ENCODE assay signal across 14 cellular contexts in the genomic region with DNA sequence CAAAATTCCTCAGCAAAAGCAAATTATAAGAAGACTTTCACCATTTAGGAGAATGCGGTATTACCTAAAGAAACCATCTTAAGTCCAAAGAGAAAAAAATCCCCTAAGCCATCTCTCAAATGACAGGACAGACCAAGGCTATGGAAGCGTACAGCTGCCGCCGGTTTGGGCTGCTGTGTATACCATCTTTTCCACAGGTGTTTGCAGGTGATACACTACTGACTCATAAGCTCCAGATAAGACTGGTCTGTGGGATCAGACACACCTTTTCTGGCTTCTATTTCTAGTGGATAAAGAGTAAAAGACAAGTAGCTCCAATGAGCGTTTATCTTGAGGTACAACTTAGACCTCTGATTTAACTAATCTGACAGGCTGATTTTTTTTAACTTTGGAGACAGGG.
"Had no signal": no experiment of that assay in that cellular context is flagged by ENCODE, and none has a peak within 500 bp of the region (broad histone marks: within the 10 kb centered on the region; RNA-seq: fewer than 3 reads in every experiment).

No MANE protein-coding gene starts in this region.

- H3K4me3 Mint-ChIP-seq: activated naive CD4-positive, alpha-beta T cell treated with anti-CD3 and anti-CD28 coated beads, Interleukin-2, amount 10 ng/mL, durations not matched to agents 7 days and 5 days; natural killer cell treated with Interleukin-12 subunit alpha and Interleukin-12 subunit beta and Interleukin-15 and Interleukin-18, amount 100 ng/mL, for 72 hours; T-cell had no signal

- H3K9me3 Mint-ChIP-seq: activated naive CD4-positive, alpha-beta T cell treated with anti-CD3 and anti-CD28 coated beads, Interleukin-2, amount 10 ng/mL, durations not matched to agents 7 days and 5 days; natural killer cell treated with Interleukin-12 subunit alpha and Interleukin-12 subunit beta and Interleukin-15 and Interleukin-18, amount 100 ng/mL, for 72 hours; T-cell had no signal

- H3K4me3 ChIP-seq: esophagus muscularis mucosa, heart right ventricle, upper lobe of right lung had no signal

- ATAC-seq: heart right ventricle, T-cell, upper lobe of right lung had no signal

- DNase-seq: activated CD4-positive, alpha-beta T cell treated with anti-CD3 and anti-CD28 coated beads, Interleukin-2, amount 50 U/mL, for 1 hour; activated CD4-positive, CD25-positive, alpha-beta regulatory T cell; activated naive CD4-positive, alpha-beta T cell treated with anti-CD3 and anti-CD28 coated beads, Interleukin-2, amount 10 ng/mL, durations not matched to agents 7 days and 5 days; aorta; effector CD4-positive, alpha-beta T cell; heart right ventricle; retina; stimulated activated naive CD4-positive, alpha-beta T cell; T-cell; T1000; upper lobe of right lung had no signal

- H3K27ac ChIP-seq: esophagus muscularis mucosa, heart right ventricle, neutrophil, upper lobe of right lung had no signal

- H3K27ac Mint-ChIP-seq: activated naive CD4-positive, alpha-beta T cell treated with anti-CD3 and anti-CD28 coated beads, Interleukin-2, amount 10 ng/mL, durations not matched to agents 7 days and 5 days; natural killer cell treated with Interleukin-12 subunit alpha and Interleukin-12 subunit beta and Interleukin-15 and Interleukin-18, amount 100 ng/mL, for 72 hours; T-cell had no signal

- H3K4me1 ChIP-seq: upper lobe of right lung had no signal

- H3K27me3 Mint-ChIP-seq: activated naive CD4-positive, alpha-beta T cell treated with anti-CD3 and anti-CD28 coated beads, Interleukin-2, amount 10 ng/mL, durations not matched to agents 7 days and 5 days; natural killer cell treated with Interleukin-12 subunit alpha and Interleukin-12 subunit beta and Interleukin-15 and Interleukin-18, amount 100 ng/mL, for 72 hours; T-cell had no signal

- H3K9me3 ChIP-seq: esophagus muscularis mucosa, heart right ventricle, neutrophil, upper lobe of right lung had no signal

- H3K27me3 ChIP-seq: esophagus muscularis mucosa, heart right ventricle, neutrophil, upper lobe of right lung had no signal
